8 cellular contexts compared by ENCODE assay signal in genomic region chr19:21850636-21851255, GRCh38. TPM values are rescaled to one million over a fixed set of nuclear protein-coding genes. Genes with fewer than 3 reads are reported as not detected.
A peak's percentile ranks its signal among the peaks of the same experiment; 100 is the strongest.
DNase-seq lines count a peak whose midpoint lies in the region; ATAC-seq and TF ChIP-seq lines count a peak whose summit lies in the region.

No MANE protein-coding gene starts in this region.

- no peaks in the 10 kb centered on the region for H4K20me1 ChIP-seq in mammary epithelial cell (ENCODE audit: insufficient read depth, low read length)

- no peaks in the 10 kb centered on the region for H3K79me2 ChIP-seq in mammary epithelial cell (ENCODE audit: insufficient read depth, low read length)

- H3K9me3 ChIP-seq in HUES48 (ENCODE audit: control insufficient read depth, insufficient read depth, low read length) = peaks cover 3% of the 10 kb centered on the region; the same call in 1 of the 2 replicates
- peaks cover 13% of the 10 kb centered on the region for H3K9me3 ChIP-seq in mammary epithelial cell (replicated peaks; ENCODE audit: insufficient read depth, low read length)
- H3K9me3 ChIP-seq in mesodermal cell (ENCODE audit: control insufficient read depth, low read length) = peaks cover 6% of the 10 kb centered on the region

- H3K36me3 ChIP-seq in HUES48 (ENCODE audit: control insufficient read depth, insufficient read depth, low read length) (peaks cover 52% of the 10 kb centered on the region), mammary epithelial cell (ENCODE audit: insufficient read depth, low read length) (no peaks in the 10 kb centered on the region), mesodermal cell (ENCODE audit: control insufficient read depth, insufficient read depth, low read length) (peaks cover 51% of the 10 kb centered on the region)

- dilution Hi-C loops in mammary epithelial cell (cut with HindIII; ENCODE audit: low sequenced_read_pairs) = no loop called here

- H3K4me3 ChIP-seq in HUES48 (ENCODE audit: low read depth, low read length) (peak overlapping the region; percentile 100), mammary epithelial cell (replicated peaks in 1 of 3; ENCODE audit: insufficient read depth in 1 of 3, low read depth in 2 of 3, low read length in 3 of 3) (no peak overlapping the region), mesodermal cell (ENCODE audit: extremely low read depth, insufficient read depth, low read length, poor library complexity, severe bottlenecking) (peak overlapping the region; percentile 77)

- H3K27ac ChIP-seq in 22Rv1 (peak overlapping the region; percentile 88), HUES48 (ENCODE audit: low read depth, low read length) (no peak overlapping the region), mammary epithelial cell (ENCODE audit: insufficient read depth, low read depth, low read length) (no peak overlapping the region), mesodermal cell (ENCODE audit: low read depth, low read length, severe bottlenecking) (no peak overlapping the region)

- H2AFZ ChIP-seq in mammary epithelial cell (ENCODE audit: low read depth, low read length) = no peak overlapping the region

- TF ChIP-seq CTCF in 22Rv1 (IDR thresholded peaks at IDR 0.05) (no peak), mammary epithelial cell (conservative IDR thresholded peaks at IDR 0.05 in 1 of 2, IDR thresholded peaks at IDR 0.05 in 1 of 2; ENCODE audit: extremely low read depth in 1 of 2, insufficient read depth in 1 of 2, low read depth in 1 of 2, low read length in 2 of 2) (no peak)

- H3K9ac ChIP-seq in HUES48 (ENCODE audit: low read depth, low read length) (peak overlapping the region; percentile 100), mammary epithelial cell (ENCODE audit: insufficient read depth, low read length) (no peak overlapping the region)

- no peak for ATAC-seq in activated CD4-positive, CD25-positive, alpha-beta regulatory T cell treated with anti-CD3 and anti-CD28 coated beads, Interleukin-2, amount 50 U/mL, for 24 hours

- CTCF ChIA-PET in mammary epithelial cell (lab: Charles Lee; ENCODE audit: low non-redundant PET) = no interaction called here

- no peaks in the 10 kb centered on the region for H3K27me3 ChIP-seq in HUES48 (ENCODE audit: control insufficient read depth, insufficient read depth, low read length)
- no peaks in the 10 kb centered on the region for H3K27me3 ChIP-seq in mammary epithelial cell (ENCODE audit: insufficient read depth, low read length)

- 37% methylated on average over 5 of the region's 10 CpGs for WGBS in mammary epithelial cell (ENCODE audit: low coverage, missing lambda C conversion rate)
- 47 to 50% methylated on average over 9 to 10 of the region's 10 CpGs for WGBS in mesodermal cell (ENCODE audit: insufficient coverage in 2 of 2), 2 experiments

- peak overlapping the region; percentile 12 for H3K4me2 ChIP-seq in mammary epithelial cell (ENCODE audit: insufficient read depth, low read depth, low read length)

- intact Hi-C loops in mammary epithelial cell (cut with micrococcal nuclease) = loop anchor here (2.0 kb wide), 1 partner anchor 14 kb away; the partner anchor contains the start of gene ZNF43

- in situ Hi-C loops in mammary epithelial cell (cut with MboI; ENCODE audit: low sequenced_read_pairs in 2 of 2) = no loop called here

- H3K4me1 ChIP-seq in HUES48 (ENCODE audit: control insufficient read depth, insufficient read depth, low read length) (peaks cover 8% of the 10 kb centered on the region), mammary epithelial cell (ENCODE audit: insufficient read depth, low read length) (no peaks in the 10 kb centered on the region), mesodermal cell (ENCODE audit: control insufficient read depth, insufficient read depth, low read length, poor library complexity, severe bottlenecking) (no peaks in the 10 kb centered on the region)

- BruUV-seq in mammary epithelial cell (replicated peaks; lab: Mats Ljungman, UMichigan) = TSS peak; percentile 44

- no peak for DNase-seq in mammary epithelial cell
- DNase-seq in NCI-H524 (lab: John Stamatoyannopoulos, UW) = no peak
- no peak for DNase-seq in activated CD8-positive, alpha-beta memory T cell treated with anti-CD3 and anti-CD28 coated beads, Interleukin-2, amount 50 U/mL, for 4 hours
- no peak for DNase-seq in NCI-H510A (lab: John Stamatoyannopoulos, UW)

RNA-seq across cellular contexts. Expression of gene ZNF43, which starts 14.8 kb away (rescaled TPM):
- total RNA-seq in mammary epithelial cell = 10 to 100 TPM; 10.1 to 10.8 TPM
- polyA plus RNA-seq in mammary epithelial cell = 1.4 TPM
- 2.0 TPM for polyA minus RNA-seq in mammary epithelial cell
- polyA plus RNA-seq in mesodermal cell (2013, experiment 1 of 2) = 16.7 TPM
- 18.2 TPM for polyA plus RNA-seq in mesodermal cell (2013, experiment 2 of 2)

Comparison
In these comparisons a context has a peak if more than half of its experiments do, and no peak if none do; other contexts are left out.
1. H3K4me3 ChIP-seq: peak in HUES48 (single experiment) and mesodermal cell (single experiment); none in mammary epithelial cell (0 of 3).